In genomic region chr7:157793973-157794763, GRCh38 we compare ENCODE assay signal across 22 cellular contexts.
A peak's percentile ranks its signal among the peaks of the same experiment; 100 is the strongest.
DNase-seq lines count a peak whose midpoint lies in the region; ATAC-seq, FAIRE-seq and TF ChIP-seq lines count a peak whose summit lies in the region.
"Had no signal": no experiment of that assay in that cellular context is flagged by ENCODE, and none has a peak within 500 bp of the region (broad histone marks: within the 10 kb centered on the region; RNA-seq: fewer than 3 reads in every experiment).

No MANE protein-coding gene starts in this region.

- H3K9me3 ChIP-seq in HepG2 (ENCODE audit: low read length) (no peaks in the 10 kb centered on the region), right lobe of liver (no peaks in the 10 kb centered on the region), astrocyte (ENCODE audit: insufficient read depth, low read depth, low read length) (no peaks in the 10 kb centered on the region), kidney (ENCODE audit: control insufficient read depth in 1 of 2, low read length in 2 of 2) (no peaks in the 10 kb centered on the region)
- H3K9me3 ChIP-seq: HAP-1 had no signal

- H4K20me1 ChIP-seq in HepG2 (ENCODE audit: insufficient read depth, low read length), result peaks cover 6% of the 10 kb centered on the region; the same call in 1 of the 2 replicates
- no peaks in the 10 kb centered on the region for H4K20me1 ChIP-seq in astrocyte (ENCODE audit: insufficient read depth, low read length)

- H3K27me3 ChIP-seq in HepG2 (ENCODE audit: control insufficient read depth in 1 of 2, insufficient read depth in 2 of 2, low read length in 2 of 2) (peaks cover 0 to 38% of the 10 kb centered on the region in 2 experiments; a peak in 3 of 5 replicates), right lobe of liver (no peaks in the 10 kb centered on the region), astrocyte (ENCODE audit: insufficient read depth, low read length) (no peaks in the 10 kb centered on the region)

- CTCF ChIA-PET in HepG2 (lab: Yijun Ruan, JAX; ENCODE audit: low intra/inter-chr PET ratio, low total read pairs), result no interaction called here

- TF ChIP-seq CTCF in HepG2 (CRISPR knock-in tag; IDR thresholded peaks at IDR 0.05) (no peak), right lobe of liver (IDR thresholded peaks at IDR 0.05) (no peak), astrocyte (IDR thresholded peaks at IDR 0.05; ENCODE audit: insufficient read depth, low read depth, low read length) (no peak), kidney (IDR thresholded peaks at IDR 0.05; ENCODE audit: borderline replicate concordance, extremely low read depth, insufficient read depth) (no peak)

- H3K4me2 ChIP-seq in HepG2 (ENCODE audit: low read depth, low read length), result no peak overlapping the region
- no peak overlapping the region for H3K4me2 ChIP-seq in astrocyte (ENCODE audit: low read length)

- TF ChIP-seq RAD21 in HepG2 (CRISPR knock-in tag; IDR thresholded peaks at IDR 0.05), result no peak

- no peaks in the 10 kb centered on the region for H3K36me3 ChIP-seq in HepG2 (replicated peaks in 1 of 2; ENCODE audit: control insufficient read depth in 1 of 2, insufficient read depth in 2 of 2, low read length in 2 of 2)
- no peaks in the 10 kb centered on the region for H3K36me3 ChIP-seq in right lobe of liver
- H3K36me3 ChIP-seq in astrocyte (ENCODE audit: insufficient read depth, low read length), result no peaks in the 10 kb centered on the region
- H3K36me3 ChIP-seq in kidney (ENCODE audit: control insufficient read depth in 1 of 2, insufficient read depth in 2 of 2, low read length in 2 of 2), result no peaks in the 10 kb centered on the region
- H3K36me3 ChIP-seq: HAP-1 had no signal

- TF ChIP-seq EP300 in HepG2 (IDR thresholded peaks at IDR 0.05; ENCODE audit: low read depth in 2 of 2, low read length in 2 of 2) (no peak), HepG2 (CRISPR knock-in tag; IDR thresholded peaks at IDR 0.05; ENCODE audit: borderline replicate concordance) (no peak)

- H3K27me3 Mint-ChIP-seq in astrocyte (ENCODE audit: low read depth, unreplicated experiment), result no peaks in the 10 kb centered on the region

- H3K79me2 ChIP-seq in HepG2 (ENCODE audit: insufficient read depth, low read length) (no peaks in the 10 kb centered on the region), astrocyte (ENCODE audit: insufficient read depth, low read length) (no peaks in the 10 kb centered on the region)

- WGBS in HepG2 (ENCODE audit: low lambda C conversion rate), result 39% methylated on average over 33 of the region's 39 CpGs
- WGBS in right lobe of liver (ENCODE audit: insufficient coverage, low coverage, low lambda C conversion rate, missing lambda C conversion rate), result 63% methylated on average over 21 of the region's 39 CpGs

- no peak overlapping the region for H3K27ac Mint-ChIP-seq in astrocyte (ENCODE audit: unreplicated experiment)

- H3K4me3 ChIP-seq in HepG2 (replicated peaks in 1 of 3; ENCODE audit: insufficient read depth in 1 of 3, low read depth in 2 of 3, low read length in 3 of 3) (no peak overlapping the region), right lobe of liver (no peak overlapping the region), astrocyte (ENCODE audit: insufficient read depth, low read depth, low read length) (no peak overlapping the region), kidney (ENCODE audit: low read length in 2 of 2) (no peak overlapping the region)
- H3K4me3 ChIP-seq: HAP-1, K562 had no signal

- H3K9me3 Mint-ChIP-seq in astrocyte (ENCODE audit: unreplicated experiment), result peaks cover 26% of the 10 kb centered on the region

- POLR2A ChIA-PET in HepG2 (lab: Yijun Ruan, JAX), result no interaction called here

- TF ChIP-seq POLR2A in HepG2 (IDR thresholded peaks at IDR 0.05; ENCODE audit: insufficient read depth in 1 of 2, low read depth in 2 of 2, low read length in 2 of 2) (no peak), right lobe of liver (IDR thresholded peaks at IDR 0.05) (no peak)

- H3K36me3 Mint-ChIP-seq in astrocyte (ENCODE audit: low read depth, unreplicated experiment), result no peaks in the 10 kb centered on the region
- H3K36me3 Mint-ChIP-seq: CD14-positive monocyte had no signal

- in situ Hi-C loops in HepG2 (cut with HindIII; ENCODE audit: extremely low pct_ligation_motif_present, low pct_unique_long_range_greater_than_20kb), result no loop called here

- BruUV-seq in HepG2 (replicated peaks; lab: Mats Ljungman, UMichigan), result no TSS peak

- H2AFZ ChIP-seq in HepG2 (ENCODE audit: low read length) (no peak overlapping the region), astrocyte (ENCODE audit: low read depth, low read length) (peak overlapping the region; percentile 50)

- ATAC-seq in HepG2 (peak; percentile 10; the same call in 1 of the 3 replicates), right lobe of liver (no peak), GM19397 (IDR thresholded peaks at IDR 0.05; ENCODE audit: unreplicated experiment) (no peak), GM21360 (IDR thresholded peaks at IDR 0.05; ENCODE audit: unreplicated experiment) (no peak), HG03520 (IDR thresholded peaks at IDR 0.05; ENCODE audit: unreplicated experiment) (no peak)
- ATAC-seq: K562 had no signal

- H3K4me1 ChIP-seq in HepG2 (ENCODE audit: insufficient read depth, low read length), result no peaks in the 10 kb centered on the region
- H3K4me1 ChIP-seq in right lobe of liver, result no peaks in the 10 kb centered on the region
- no peaks in the 10 kb centered on the region for H3K4me1 ChIP-seq in astrocyte (ENCODE audit: insufficient read depth, low read length)
- no peaks in the 10 kb centered on the region for H3K4me1 ChIP-seq in kidney (ENCODE audit: control insufficient read depth in 1 of 2, insufficient read depth in 1 of 2, low read depth in 1 of 2, low read length in 2 of 2)
- H3K4me1 ChIP-seq: HAP-1 had no signal

- intact Hi-C loops in HepG2 (cut with micrococcal nuclease; ENCODE audit: unreplicated experiment) (no loop called here), right lobe of liver (cut with DNase I) (no loop called here), kidney (cut with DNase I) (no loop called here)

- DNase-seq in HepG2 (ENCODE audit: low spot score) (no peak), right lobe of liver (no peak), astrocyte (ENCODE audit: low read depth) (no peak), kidney (peak; percentile 5), retina (peak; percentile 78)
- DNase-seq: GF-D8, MM.1S, NCI-H1092, NCI-H1436 treated with DMSO at 0.1 percent for 48 hours, NCI-H1930, NCI-H2227 treated with DMSO at 0.1 percent for 48 hours, OCI-M1, SHP77 had no signal

- no peaks in the 10 kb centered on the region for H3K4me1 Mint-ChIP-seq in astrocyte (ENCODE audit: low read depth, unreplicated experiment)
- H3K4me1 Mint-ChIP-seq: CD14-positive monocyte had no signal

- H3K27ac ChIP-seq in HepG2 (ENCODE audit: extremely low read length, insufficient read depth, low read length), result no peak overlapping the region
- no peak overlapping the region for H3K27ac ChIP-seq in right lobe of liver
- H3K27ac ChIP-seq in astrocyte (ENCODE audit: low read depth, low read length), result no peak overlapping the region
- H3K27ac ChIP-seq in kidney (ENCODE audit: low read depth in 2 of 2, low read length in 2 of 2), result no peak overlapping the region

- H3K9ac ChIP-seq in HepG2 (ENCODE audit: insufficient read depth, low read depth, low read length), result no peak overlapping the region
- no peak overlapping the region for H3K9ac ChIP-seq in astrocyte (ENCODE audit: low read length)
- no peak overlapping the region for H3K9ac ChIP-seq in kidney (ENCODE audit: low read length in 2 of 2)

- FAIRE-seq in HepG2 (lab: Jason Lieb, UNC), result no peak
- FAIRE-seq in astrocyte (lab: Jason Lieb, UNC), result no peak
- FAIRE-seq in kidney (lab: Jason Lieb, UNC), result no peak
- FAIRE-seq: A204.1, GM19239, K562, RCC 7860 had no signal

- no peak overlapping the region for H3K4me3 Mint-ChIP-seq in astrocyte (ENCODE audit: unreplicated experiment)
- H3K4me3 Mint-ChIP-seq: CD14-positive monocyte had no signal

TF ChIP-seq in HepG2, 621 proteins besides CTCF, POLR2A, EP300 and RAD21:
- TF ChIP-seq, protein P1, sequence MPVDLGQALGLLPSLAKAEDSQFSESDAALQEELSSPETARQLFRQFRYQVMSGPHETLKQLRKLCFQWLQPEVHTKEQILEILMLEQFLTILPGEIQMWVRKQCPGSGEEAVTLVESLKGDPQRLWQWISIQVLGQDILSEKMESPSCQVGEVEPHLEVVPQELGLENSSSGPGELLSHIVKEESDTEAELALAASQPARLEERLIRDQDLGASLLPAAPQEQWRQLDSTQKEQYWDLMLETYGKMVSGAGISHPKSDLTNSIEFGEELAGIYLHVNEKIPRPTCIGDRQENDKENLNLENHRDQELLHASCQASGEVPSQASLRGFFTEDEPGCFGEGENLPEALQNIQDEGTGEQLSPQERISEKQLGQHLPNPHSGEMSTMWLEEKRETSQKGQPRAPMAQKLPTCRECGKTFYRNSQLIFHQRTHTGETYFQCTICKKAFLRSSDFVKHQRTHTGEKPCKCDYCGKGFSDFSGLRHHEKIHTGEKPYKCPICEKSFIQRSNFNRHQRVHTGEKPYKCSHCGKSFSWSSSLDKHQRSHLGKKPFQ (CRISPR knock-in tag; IDR thresholded peaks at IDR 0.05; ENCODE audit: insufficient replicate concordance), result peak; percentile 96
- TF ChIP-seq ZFP90 (CRISPR knock-in tag; IDR thresholded peaks at IDR 0.05; ENCODE audit: borderline replicate concordance) (no peak), ZNF709 (CRISPR knock-in tag; IDR thresholded peaks at IDR 0.05) (no peak), PHF20 (CRISPR knock-in tag; IDR thresholded peaks at IDR 0.05) (no peak), GABPA (IDR thresholded peaks at IDR 0.05; ENCODE audit: low read depth, low read length) (no peak), GABPA (CRISPR knock-in tag; IDR thresholded peaks at IDR 0.05; ENCODE audit: low read depth) (peak; percentile 39; the same call in 1 of the 2 replicates), BORCS8-MEF2B (CRISPR knock-in tag; IDR thresholded peaks at IDR 0.05) (no peak), ZNF510 (CRISPR knock-in tag; IDR thresholded peaks at IDR 0.05; ENCODE audit: low read depth) (no peak)
TF ChIP-seq in HepG2: peak in this region for 2.

Comparison
In these comparisons a context has a peak if more than half of its experiments do, and no peak if none do; other contexts are left out.
1. DNase-seq: peak in kidney (single experiment) and retina (single experiment); none in HepG2 (single experiment), right lobe of liver (0 of 3) and astrocyte (single experiment).